In the genomic region with DNA sequence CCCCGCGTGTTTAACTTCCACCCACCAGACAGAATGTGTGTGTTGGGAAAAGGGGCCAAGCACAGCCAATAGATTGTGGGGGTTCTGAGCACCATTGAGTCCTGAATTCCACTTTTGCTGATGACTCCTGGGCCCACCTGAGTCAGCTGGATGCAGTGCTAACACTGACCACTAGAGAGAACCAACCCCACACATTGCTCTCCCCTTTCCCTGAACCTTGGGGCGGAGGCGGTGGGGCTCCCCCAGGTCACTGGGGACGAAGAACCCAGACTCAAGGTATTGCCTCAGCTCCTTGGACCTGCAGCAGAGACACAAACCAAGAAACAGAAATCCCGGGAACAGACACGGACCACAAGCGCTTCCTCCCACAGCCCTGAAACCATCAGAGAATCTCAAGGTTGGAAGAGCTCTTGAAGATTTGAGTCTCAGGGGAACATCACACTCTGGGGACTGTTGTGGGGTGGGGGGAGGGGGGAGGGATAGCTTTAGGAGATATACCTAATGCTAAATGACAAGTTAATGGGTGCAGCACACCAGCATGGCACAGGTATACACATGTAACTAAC, we compare ENCODE assay signal across 8 cellular contexts. TPM values are rescaled to one million over a fixed set of nuclear protein-coding genes. Genes with fewer than 3 reads are reported as not detected.
DNase-seq lines count a peak whose midpoint lies in the region; ATAC-seq, FAIRE-seq and TF ChIP-seq lines count a peak whose summit lies in the region.
"Not testable (repeated sequence)": the region's sequence is repeated elsewhere in the genome, so short reads cannot be mapped to it uniquely, and the experiment has no call there.
"Had no signal": no experiment of that assay in that cellular context is flagged by ENCODE, and none has a peak within 500 bp of the region (broad histone marks: within the 10 kb centered on the region; RNA-seq: fewer than 3 reads in every experiment).

No MANE protein-coding gene starts in this region.

- H3K27ac ChIP-seq in DND-41 (ENCODE audit: low read length); PC-3 (ENCODE audit: low read length); HepG2 (ENCODE audit: extremely low read length, insufficient read depth, low read length): not testable (repeated sequence)

- H3K36me3 Mint-ChIP-seq in activated CD8-positive, alpha-beta T cell treated with anti-CD3 and anti-CD28 coated beads, Interleukin-2, amount 10 ng/mL, durations not matched to agents 7 days and 5 days (ENCODE audit: low read depth) = not testable (repeated sequence)

- CTCF ChIA-PET in PC-3 (lab: Charles Lee); HepG2 (lab: Yijun Ruan, JAX; ENCODE audit: low intra/inter-chr PET ratio, low total read pairs): not testable (repeated sequence)
- CTCF ChIA-PET in activated CD8-positive, alpha-beta T cell treated with anti-CD3 and anti-CD28 coated beads, Interleukin-2, amount 10 ng/mL, durations not matched to agents 7 days and 5 days (lab: Charles Lee) = interaction anchor here (0.8 kb wide), 1 partner anchor 25 kb away, joined by 3 read pairs; no protein-coding TSS in a partner anchor

- not testable (repeated sequence) for H3K4me1 Mint-ChIP-seq in activated CD8-positive, alpha-beta T cell treated with anti-CD3 and anti-CD28 coated beads, Interleukin-2, amount 10 ng/mL, durations not matched to agents 7 days and 5 days (ENCODE audit: low read depth)

- not testable (repeated sequence) for H3K4me3 ChIP-seq in DND-41 (ENCODE audit: low read depth in 1 of 2, low read length in 2 of 2); PC-3 (ENCODE audit: low read length); HepG2 (replicated peaks in 1 of 3; ENCODE audit: insufficient read depth in 1 of 3, low read depth in 2 of 3, low read length in 3 of 3)

- not testable (repeated sequence) for H3K9me3 Mint-ChIP-seq in activated CD8-positive, alpha-beta T cell treated with anti-CD3 and anti-CD28 coated beads, Interleukin-2, amount 10 ng/mL, durations not matched to agents 7 days and 5 days (ENCODE audit: insufficient read depth)

- H3K79me2 ChIP-seq in DND-41 (ENCODE audit: insufficient read depth, low read length); PC-3 (ENCODE audit: low read length); HepG2 (ENCODE audit: insufficient read depth, low read length): not testable (repeated sequence)

- not testable (repeated sequence) for H3F3A ChIP-seq in PC-3 (ENCODE audit: low read length, unreplicated experiment)

- TF ChIP-seq RAD21 in HepG2 (CRISPR knock-in tag; IDR thresholded peaks at IDR 0.05) = not testable (repeated sequence)

- not testable (repeated sequence) for H3K9ac ChIP-seq in DND-41 (ENCODE audit: low read depth, low read length); PC-3 (ENCODE audit: low read length); HepG2 (ENCODE audit: insufficient read depth, low read depth, low read length)

- not testable (repeated sequence) for H3K36me3 ChIP-seq in DND-41 (ENCODE audit: insufficient read depth, low read length); PC-3 (ENCODE audit: low read depth, low read length); HepG2 (replicated peaks in 1 of 2; ENCODE audit: control insufficient read depth in 1 of 2, insufficient read depth in 2 of 2, low read length in 2 of 2)

- not testable (repeated sequence) for H3K27me3 ChIP-seq in DND-41 (ENCODE audit: insufficient read depth, low read length, poor library complexity); PC-3 (ENCODE audit: low read length); HepG2 (ENCODE audit: control insufficient read depth in 1 of 2, insufficient read depth in 2 of 2, low read length in 2 of 2)

- POLR2A ChIA-PET in PC-3 (lab: Charles Lee; ENCODE audit: unreplicated experiment) = interaction anchor here (0.7 kb wide), 1 partner anchor 72 kb away, joined by 3 read pairs; no protein-coding TSS in a partner anchor
- POLR2A ChIA-PET in activated CD8-positive, alpha-beta T cell treated with anti-CD3 and anti-CD28 coated beads, Interleukin-2, amount 10 ng/mL, durations not matched to agents 7 days and 5 days (lab: Charles Lee); HepG2 (lab: Yijun Ruan, JAX): not testable (repeated sequence)

- not testable (repeated sequence) for H3K4me1 ChIP-seq in DND-41 (ENCODE audit: insufficient read depth, low read length); PC-3 (ENCODE audit: insufficient read depth, low read length); HepG2 (ENCODE audit: insufficient read depth, low read length)

- intact Hi-C loops in PC-3 (cut with micrococcal nuclease); HepG2 (cut with micrococcal nuclease; ENCODE audit: unreplicated experiment): not testable (repeated sequence)

- not testable (repeated sequence) for H4K20me1 ChIP-seq in DND-41 (ENCODE audit: insufficient read depth, low read length); PC-3 (ENCODE audit: low read length); HepG2 (ENCODE audit: insufficient read depth, low read length)

- not testable (repeated sequence) for H3K9me3 ChIP-seq in DND-41 (ENCODE audit: insufficient read depth, low read length, severe bottlenecking); PC-3 (ENCODE audit: low read length); HepG2 (ENCODE audit: low read length)

- TF ChIP-seq POLR2A in HepG2 (IDR thresholded peaks at IDR 0.05; ENCODE audit: insufficient read depth in 1 of 2, low read depth in 2 of 2, low read length in 2 of 2) = not testable (repeated sequence)

- peaks cover 18% of the 10 kb centered on the region for H3K27me3 Mint-ChIP-seq in activated CD8-positive, alpha-beta T cell treated with anti-CD3 and anti-CD28 coated beads, Interleukin-2, amount 10 ng/mL, durations not matched to agents 7 days and 5 days (ENCODE audit: low read depth)

- TF ChIP-seq EP300 in HepG2 (IDR thresholded peaks at IDR 0.05; ENCODE audit: low read depth in 2 of 2, low read length in 2 of 2); HepG2 (CRISPR knock-in tag; IDR thresholded peaks at IDR 0.05; ENCODE audit: borderline replicate concordance): not testable (repeated sequence)

- H2AFZ ChIP-seq in DND-41 (ENCODE audit: low read depth, low read length); PC-3 (ENCODE audit: low read length); HepG2 (ENCODE audit: low read length): not testable (repeated sequence)

- BruUV-seq in PC-3 (replicated peaks; lab: Mats Ljungman, UMichigan); HepG2 (replicated peaks; lab: Mats Ljungman, UMichigan): not testable (repeated sequence)

- not testable (repeated sequence) for H3K27ac Mint-ChIP-seq in activated CD8-positive, alpha-beta T cell treated with anti-CD3 and anti-CD28 coated beads, Interleukin-2, amount 10 ng/mL, durations not matched to agents 7 days and 5 days

- H3K4me2 ChIP-seq in DND-41 (ENCODE audit: insufficient read depth, low read length); PC-3 (ENCODE audit: low read length); HepG2 (ENCODE audit: low read depth, low read length): not testable (repeated sequence)

- in situ Hi-C loops in HepG2 (cut with HindIII; ENCODE audit: extremely low pct_ligation_motif_present, low pct_unique_long_range_greater_than_20kb) = not testable (repeated sequence)

- FAIRE-seq in HepG2 (lab: Jason Lieb, UNC) = not testable (repeated sequence)

- WGBS in HepG2 (ENCODE audit: low lambda C conversion rate) = 93% methylated on average over 3 of the region's 8 CpGs

- ATAC-seq in DND-41 (ENCODE audit: insufficient read depth, low read depth) (peak; percentile 45; the same call in 1 of the 3 replicates), PC-3 (peak; percentile 42; the same call in 1 of the 2 replicates), HepG2 (peak; percentile 72)
- peak; percentile 47 for ATAC-seq in activated CD8-positive, alpha-beta T cell treated with anti-CD3 and anti-CD28 coated beads, Interleukin-2, amount 10 ng/mL, durations not matched to agents 7 days and 5 days

- H3K4me3 Mint-ChIP-seq in activated CD8-positive, alpha-beta T cell treated with anti-CD3 and anti-CD28 coated beads, Interleukin-2, amount 10 ng/mL, durations not matched to agents 7 days and 5 days = not testable (repeated sequence)

- DNase-seq in DND-41; PC-3; activated CD8-positive, alpha-beta T cell treated with anti-CD3 and anti-CD28 coated beads, Interleukin-2, amount 10 ng/mL, durations not matched to agents 7 days and 5 days; HepG2 (ENCODE audit: low spot score): not testable (repeated sequence)

- not testable (repeated sequence) for TF ChIP-seq CTCF in DND-41 (IDR thresholded peaks at IDR 0.05; ENCODE audit: borderline replicate concordance, extremely low read depth, low read length, poor library complexity, severe bottlenecking); PC-3 (conservative IDR thresholded peaks at IDR 0.05; ENCODE audit: low read depth, low read length); HepG2 (CRISPR knock-in tag; IDR thresholded peaks at IDR 0.05)

- H3K9me2 ChIP-seq in PC-3 (replicated peaks; ENCODE audit: low read length) = not testable (repeated sequence)

RNA-seq across cellular contexts. Expression of a gene that starts 0.7 kb away (rescaled TPM):
- total RNA-seq in PC-3 (2014; rRNA removed) (not detected in 2 replicates), HepG2 (2016; rRNA removed; fragmentation: Illumina TruSeq; extraction: Trizol) (not detected in 2 replicates)
- not detected for total RNA-seq in activated CD8-positive, alpha-beta T cell treated with anti-CD3 and anti-CD28 coated beads, Interleukin-2, amount 10 ng/mL, durations not matched to agents 7 days and 5 days
- total RNA-seq in HepG2 (2016; cell fraction: cytosol; rRNA removed; fragmentation: Illumina TruSeq; extraction: Trizol; ENCODE audit: low read depth) = not detected in 2 replicates
- total RNA-seq in HepG2 (2016; cell fraction: insoluble cytoplasmic fraction; rRNA removed; fragmentation: Illumina TruSeq; extraction: Trizol) = not detected in 2 replicates
- not detected in 2 replicates for total RNA-seq in HepG2 (2016; cell fraction: membrane; rRNA removed; fragmentation: Illumina TruSeq; extraction: Trizol)
- not detected in 2 replicates for total RNA-seq in HepG2 (2016; cell fraction: nucleus; rRNA removed; fragmentation: Illumina TruSeq; extraction: Trizol)
- polyA plus RNA-seq in HepG2 (2011; rRNA removed) = not detected in 2 replicates
- not detected in 2 replicates for polyA plus RNA-seq in HepG2 (2011; cell fraction: cytosol; rRNA removed)
- not detected in 2 replicates for polyA plus RNA-seq in HepG2 (2011; cell fraction: nucleus; rRNA removed)
- polyA plus RNA-seq in HepG2 (2012) = not detected in 2 replicates
- polyA plus RNA-seq in HepG2 (2016; cell fraction: cytosol; fragmentation: Illumina TruSeq; extraction: Trizol; ENCODE audit: low read depth) = not detected in 2 replicates
- polyA plus RNA-seq in HepG2 (2016; cell fraction: insoluble cytoplasmic fraction; fragmentation: Illumina TruSeq; extraction: Trizol; ENCODE audit: low read depth) = not detected in 2 replicates
- not detected in 2 replicates for polyA plus RNA-seq in HepG2 (2016; cell fraction: membrane; fragmentation: Illumina TruSeq; extraction: Trizol; ENCODE audit: low read depth)
- polyA plus RNA-seq in HepG2 (2016; cell fraction: nucleus; fragmentation: Illumina TruSeq; extraction: Trizol; ENCODE audit: insufficient read depth, low read depth) = not detected in 2 replicates
- not detected in 2 replicates for polyA minus RNA-seq in HepG2 (2011; rRNA and poly(A)+ RNA removed; ENCODE audit: low replicate concordance)
- not detected in 2 replicates for polyA minus RNA-seq in HepG2 (2011; cell fraction: cytosol; rRNA and poly(A)+ RNA removed)
- not detected in 2 replicates for polyA minus RNA-seq in HepG2 (2011; cell fraction: nucleus; rRNA and poly(A)+ RNA removed)
- total RNA-seq: Calu3, HT-29, M059J, OCI-LY7 had no signal

RNA-seq across cellular contexts. Expression of a gene that starts 7.6 kb away (rescaled TPM):
- total RNA-seq in PC-3 (2014; rRNA removed) (not detected in 2 replicates), HepG2 (2016; rRNA removed; fragmentation: Illumina TruSeq; extraction: Trizol) (not detected in 2 replicates)
- total RNA-seq in activated CD8-positive, alpha-beta T cell treated with anti-CD3 and anti-CD28 coated beads, Interleukin-2, amount 10 ng/mL, durations not matched to agents 7 days and 5 days = not detected
- not detected in 2 replicates for total RNA-seq in HepG2 (2016; cell fraction: cytosol; rRNA removed; fragmentation: Illumina TruSeq; extraction: Trizol; ENCODE audit: low read depth)
- not detected in 2 replicates for total RNA-seq in HepG2 (2016; cell fraction: insoluble cytoplasmic fraction; rRNA removed; fragmentation: Illumina TruSeq; extraction: Trizol)
- total RNA-seq in HepG2 (2016; cell fraction: membrane; rRNA removed; fragmentation: Illumina TruSeq; extraction: Trizol) = not detected in 2 replicates
- total RNA-seq in HepG2 (2016; cell fraction: nucleus; rRNA removed; fragmentation: Illumina TruSeq; extraction: Trizol) = not detected in 2 replicates
- not detected in 2 replicates for polyA plus RNA-seq in HepG2 (2011; rRNA removed)
- not detected in 2 replicates for polyA plus RNA-seq in HepG2 (2011; cell fraction: cytosol; rRNA removed)
- not detected in 2 replicates for polyA plus RNA-seq in HepG2 (2011; cell fraction: nucleus; rRNA removed)
- not detected in 2 replicates for polyA plus RNA-seq in HepG2 (2012)
- not detected in 2 replicates for polyA plus RNA-seq in HepG2 (2016; cell fraction: cytosol; fragmentation: Illumina TruSeq; extraction: Trizol; ENCODE audit: low read depth)
- polyA plus RNA-seq in HepG2 (2016; cell fraction: insoluble cytoplasmic fraction; fragmentation: Illumina TruSeq; extraction: Trizol; ENCODE audit: low read depth) = not detected in 2 replicates
- polyA plus RNA-seq in HepG2 (2016; cell fraction: membrane; fragmentation: Illumina TruSeq; extraction: Trizol; ENCODE audit: low read depth) = not detected in 2 replicates
- not detected in 2 replicates for polyA plus RNA-seq in HepG2 (2016; cell fraction: nucleus; fragmentation: Illumina TruSeq; extraction: Trizol; ENCODE audit: insufficient read depth, low read depth)
- polyA minus RNA-seq in HepG2 (2011; rRNA and poly(A)+ RNA removed; ENCODE audit: low replicate concordance) = not detected in 2 replicates
- not detected in 2 replicates for polyA minus RNA-seq in HepG2 (2011; cell fraction: cytosol; rRNA and poly(A)+ RNA removed)
- not detected in 2 replicates for polyA minus RNA-seq in HepG2 (2011; cell fraction: nucleus; rRNA and poly(A)+ RNA removed)
- total RNA-seq: Calu3, HT-29, M059J, OCI-LY7 had no signal

RNA-seq across cellular contexts. Expression of a gene that starts 22.2 kb away (rescaled TPM):
- total RNA-seq in PC-3 (2014; rRNA removed) (not detected in 2 replicates), HepG2 (2016; rRNA removed; fragmentation: Illumina TruSeq; extraction: Trizol) (not detected in 2 replicates)
- not detected for total RNA-seq in activated CD8-positive, alpha-beta T cell treated with anti-CD3 and anti-CD28 coated beads, Interleukin-2, amount 10 ng/mL, durations not matched to agents 7 days and 5 days
- total RNA-seq in HepG2 (2016; cell fraction: cytosol; rRNA removed; fragmentation: Illumina TruSeq; extraction: Trizol; ENCODE audit: low read depth) = not detected in 2 replicates
- total RNA-seq in HepG2 (2016; cell fraction: insoluble cytoplasmic fraction; rRNA removed; fragmentation: Illumina TruSeq; extraction: Trizol) = not detected in 2 replicates
- total RNA-seq in HepG2 (2016; cell fraction: membrane; rRNA removed; fragmentation: Illumina TruSeq; extraction: Trizol) = not detected in 2 replicates
- total RNA-seq in HepG2 (2016; cell fraction: nucleus; rRNA removed; fragmentation: Illumina TruSeq; extraction: Trizol) = not detected in 2 replicates
- polyA plus RNA-seq in HepG2 (2011; rRNA removed) = not detected in 2 replicates
- polyA plus RNA-seq in HepG2 (2011; cell fraction: cytosol; rRNA removed) = not detected in 2 replicates
- not detected in 2 replicates for polyA plus RNA-seq in HepG2 (2011; cell fraction: nucleus; rRNA removed)
- polyA plus RNA-seq in HepG2 (2012) = not detected in 2 replicates
- polyA plus RNA-seq in HepG2 (2016; cell fraction: cytosol; fragmentation: Illumina TruSeq; extraction: Trizol; ENCODE audit: low read depth) = not detected in 2 replicates
- not detected in 2 replicates for polyA plus RNA-seq in HepG2 (2016; cell fraction: insoluble cytoplasmic fraction; fragmentation: Illumina TruSeq; extraction: Trizol; ENCODE audit: low read depth)
- not detected in 2 replicates for polyA plus RNA-seq in HepG2 (2016; cell fraction: membrane; fragmentation: Illumina TruSeq; extraction: Trizol; ENCODE audit: low read depth)
- polyA plus RNA-seq in HepG2 (2016; cell fraction: nucleus; fragmentation: Illumina TruSeq; extraction: Trizol; ENCODE audit: insufficient read depth, low read depth) = not detected in 2 replicates
- polyA minus RNA-seq in HepG2 (2011; rRNA and poly(A)+ RNA removed; ENCODE audit: low replicate concordance) = not detected in 2 replicates
- polyA minus RNA-seq in HepG2 (2011; cell fraction: cytosol; rRNA and poly(A)+ RNA removed) = not detected in 2 replicates
- not detected in 2 replicates for polyA minus RNA-seq in HepG2 (2011; cell fraction: nucleus; rRNA and poly(A)+ RNA removed)
- total RNA-seq: Calu3, HT-29, M059J, OCI-LY7 had no signal

RNA-seq across cellular contexts. Expression of a gene that starts 31.7 kb away (rescaled TPM):
- total RNA-seq in PC-3 (2014; rRNA removed) (152 and 156 TPM in 2 replicates), HepG2 (2016; rRNA removed; fragmentation: Illumina TruSeq; extraction: Trizol) (139 and 150 TPM in 2 replicates)
- 100 to 1,000 TPM; 130 to 136 TPM for total RNA-seq in activated CD8-positive, alpha-beta T cell treated with anti-CD3 and anti-CD28 coated beads, Interleukin-2, amount 10 ng/mL, durations not matched to agents 7 days and 5 days
- total RNA-seq in HepG2 (2016; cell fraction: cytosol; rRNA removed; fragmentation: Illumina TruSeq; extraction: Trizol; ENCODE audit: low read depth) = 76.2 and 86.8 TPM in 2 replicates
- total RNA-seq in HepG2 (2016; cell fraction: insoluble cytoplasmic fraction; rRNA removed; fragmentation: Illumina TruSeq; extraction: Trizol) = 128 and 151 TPM in 2 replicates
- total RNA-seq in HepG2 (2016; cell fraction: membrane; rRNA removed; fragmentation: Illumina TruSeq; extraction: Trizol) = 149 and 160 TPM in 2 replicates
- total RNA-seq in HepG2 (2016; cell fraction: nucleus; rRNA removed; fragmentation: Illumina TruSeq; extraction: Trizol) = 82.7 and 98.0 TPM in 2 replicates
- 122 and 128 TPM in 2 replicates for polyA plus RNA-seq in HepG2 (2011; rRNA removed)
- polyA plus RNA-seq in HepG2 (2011; cell fraction: cytosol; rRNA removed) = 72.8 and 84.6 TPM in 2 replicates
- 173 and 200 TPM in 2 replicates for polyA plus RNA-seq in HepG2 (2011; cell fraction: nucleus; rRNA removed)
- polyA plus RNA-seq in HepG2 (2012) = 63.6 and 77.3 TPM in 2 replicates
- 73.5 and 77.2 TPM in 2 replicates for polyA plus RNA-seq in HepG2 (2016; cell fraction: cytosol; fragmentation: Illumina TruSeq; extraction: Trizol; ENCODE audit: low read depth)
- 117 and 129 TPM in 2 replicates for polyA plus RNA-seq in HepG2 (2016; cell fraction: insoluble cytoplasmic fraction; fragmentation: Illumina TruSeq; extraction: Trizol; ENCODE audit: low read depth)
- 114 and 124 TPM in 2 replicates for polyA plus RNA-seq in HepG2 (2016; cell fraction: membrane; fragmentation: Illumina TruSeq; extraction: Trizol; ENCODE audit: low read depth)
- polyA plus RNA-seq in HepG2 (2016; cell fraction: nucleus; fragmentation: Illumina TruSeq; extraction: Trizol; ENCODE audit: insufficient read depth, low read depth) = 136 and 143 TPM in 2 replicates
- 89.3 and 195 TPM in 2 replicates for polyA minus RNA-seq in HepG2 (2011; rRNA and poly(A)+ RNA removed; ENCODE audit: low replicate concordance)
- 47.2 and 51.1 TPM in 2 replicates for polyA minus RNA-seq in HepG2 (2011; cell fraction: cytosol; rRNA and poly(A)+ RNA removed)
- 79.8 and 97.2 TPM in 2 replicates for polyA minus RNA-seq in HepG2 (2011; cell fraction: nucleus; rRNA and poly(A)+ RNA removed)

RNA-seq across cellular contexts. Expression of a gene that starts 36.9 kb away (rescaled TPM):
- total RNA-seq in PC-3 (2014; rRNA removed) = not detected in 2 replicates
- not detected for total RNA-seq in activated CD8-positive, alpha-beta T cell treated with anti-CD3 and anti-CD28 coated beads, Interleukin-2, amount 10 ng/mL, durations not matched to agents 7 days and 5 days
- total RNA-seq in HepG2 (2016; rRNA removed; fragmentation: Illumina TruSeq; extraction: Trizol) = not detected in 2 replicates
- total RNA-seq in HepG2 (2016; cell fraction: cytosol; rRNA removed; fragmentation: Illumina TruSeq; extraction: Trizol; ENCODE audit: low read depth) = not detected in 2 replicates
- total RNA-seq in HepG2 (2016; cell fraction: insoluble cytoplasmic fraction; rRNA removed; fragmentation: Illumina TruSeq; extraction: Trizol) = not detected in 2 replicates
- total RNA-seq in HepG2 (2016; cell fraction: membrane; rRNA removed; fragmentation: Illumina TruSeq; extraction: Trizol) = not detected in 2 replicates
- total RNA-seq in HepG2 (2016; cell fraction: nucleus; rRNA removed; fragmentation: Illumina TruSeq; extraction: Trizol) = not detected in 2 replicates
- polyA plus RNA-seq in HepG2 (2011; rRNA removed) = not detected in 2 replicates
- not detected in 2 replicates for polyA plus RNA-seq in HepG2 (2011; cell fraction: cytosol; rRNA removed)
- not detected in 2 replicates for polyA plus RNA-seq in HepG2 (2011; cell fraction: nucleus; rRNA removed)
- not detected in 2 replicates for polyA plus RNA-seq in HepG2 (2012)
- polyA plus RNA-seq in HepG2 (2016; cell fraction: cytosol; fragmentation: Illumina TruSeq; extraction: Trizol; ENCODE audit: low read depth) = not detected in 2 replicates
- not detected in 2 replicates for polyA plus RNA-seq in HepG2 (2016; cell fraction: insoluble cytoplasmic fraction; fragmentation: Illumina TruSeq; extraction: Trizol; ENCODE audit: low read depth)
- polyA plus RNA-seq in HepG2 (2016; cell fraction: membrane; fragmentation: Illumina TruSeq; extraction: Trizol; ENCODE audit: low read depth) = not detected in 2 replicates
- polyA plus RNA-seq in HepG2 (2016; cell fraction: nucleus; fragmentation: Illumina TruSeq; extraction: Trizol; ENCODE audit: insufficient read depth, low read depth) = not detected in 2 replicates
- polyA minus RNA-seq in HepG2 (2011; rRNA and poly(A)+ RNA removed; ENCODE audit: low replicate concordance) = not detected in 2 replicates
- not detected in 2 replicates for polyA minus RNA-seq in HepG2 (2011; cell fraction: cytosol; rRNA and poly(A)+ RNA removed)
- not detected in 2 replicates for polyA minus RNA-seq in HepG2 (2011; cell fraction: nucleus; rRNA and poly(A)+ RNA removed)
- total RNA-seq: Calu3, HT-29, M059J, OCI-LY7 had no signal
